ENCODE assay signal across 8 cellular contexts in genomic region chr15:77419836-77420609, GRCh38. TPM values are rescaled to one million over a fixed set of nuclear protein-coding genes. Genes with fewer than 3 reads are reported as not detected.
DNase-seq lines count a peak whose midpoint lies in the region; ATAC-seq and TF ChIP-seq lines count a peak whose summit lies in the region.

Gene PEAK1, minus strand, starts transcription at chr15:77420104. Its CDS starts 238,178 bp downstream, at chr15:77181926.

- no peaks in the 10 kb centered on the region for H3K27me3 ChIP-seq in psoas muscle (ENCODE audit: insufficient read depth in 3 of 3, low read length in 2 of 3)

- ATAC-seq in GM18502 (IDR thresholded peaks at IDR 0.05; ENCODE audit: poor library complexity, unreplicated experiment) = peak; percentile 88
- ATAC-seq in HG02943 (IDR thresholded peaks at IDR 0.05; ENCODE audit: low read depth, unreplicated experiment) = peak; percentile 84
- peak; percentile 96 for ATAC-seq in left ventricle myocardium superior
- ATAC-seq in psoas muscle = peak; percentile 96 to 99 (median 98)

- H3K27ac ChIP-seq in angular gyrus (ENCODE audit: low read depth, low read length) (peak within 1 kb of the TSS; percentile 93), psoas muscle (peak within 1 kb of the TSS; percentile 97), urinary bladder (ENCODE audit: low read depth) (peak within 1 kb of the TSS; percentile 90)

- H3K9me3 ChIP-seq in psoas muscle = no peaks in the 10 kb centered on the region

- DNase-seq in NCI-H187 treated with DMSO at 0.1 percent for 48 hours (lab: John Stamatoyannopoulos, UW) (peak; percentile 39), T-helper 2 cell (peak; percentile 98 to 100 (median 99)), left ventricle myocardium superior (peak; percentile 100), psoas muscle (peak; percentile 100)

- H3K4me1 ChIP-seq in psoas muscle (peaks cover 58% of the 10 kb centered on the region), urinary bladder (ENCODE audit: insufficient read depth) (no peaks in the 10 kb centered on the region)

- 1% methylated on average over 47 to 92 of the region's 92 CpGs for WGBS in psoas muscle, 3 donors
- WGBS in urinary bladder = under 1% methylated on average over 91 of the region's 92 CpGs

- H3K4me3 ChIP-seq in psoas muscle = peak within 1 kb of the TSS; percentile 91
- peak within 1 kb of the TSS; percentile 96 for H3K4me3 ChIP-seq in urinary bladder (ENCODE audit: low read depth, low read length)

- intact Hi-C loops in left ventricle myocardium superior (cut with micrococcal nuclease) = loop anchor here (10.0 kb wide), 1 partner anchor 295 kb away; no protein-coding TSS in a partner anchor
- intact Hi-C loops in psoas muscle (cut with DNase I) = loop anchor here (1.0 to 10.0 kb wide), 4 partner anchors 62 to 295 kb away; no protein-coding TSS in a partner anchor

- H3K36me3 ChIP-seq in psoas muscle (ENCODE audit: insufficient read depth in 1 of 2, low read depth in 1 of 2) (no peaks in the 10 kb centered on the region), urinary bladder (ENCODE audit: insufficient read depth) (no peaks in the 10 kb centered on the region)

- no peak for TF ChIP-seq CTCF in psoas muscle (IDR thresholded peaks at IDR 0.05)

RNA-seq across cellular contexts. Expression of gene PEAK1, which starts in this region (rescaled TPM):
- total RNA-seq in left ventricle myocardium superior (67.4 TPM), psoas muscle (10 to 100 TPM; 25.3 to 32.1 (median 28.8) TPM), urinary bladder (146 TPM)
- polyA plus RNA-seq in psoas muscle (10 to 100 TPM in 1 of 3 donors, 1 to 10 TPM in 2; 4.0 to 10.8 (median 4.4) TPM), urinary bladder (15.7 TPM)

Comparison
In these comparisons a context has a peak if more than half of its experiments do, and no peak if none do; other contexts are left out.
1. Peak in every context shown above with its lines: DNase-seq, ATAC-seq, H3K4me3 ChIP-seq and H3K27ac ChIP-seq.
2. DNase-seq: peak in every context shown above with its lines; median percentile 100 in left ventricle myocardium superior; 100 in psoas muscle; 99 in T-helper 2 cell; 39 in NCI-H187 treated with DMSO at 0.1 percent for 48 hours.